24 cellular contexts compared by ENCODE assay signal in genomic region chr21:23101111-23101510, GRCh38.
A peak's percentile ranks its signal among the peaks of the same experiment; 100 is the strongest.
DNase-seq lines count a peak whose midpoint lies in the region; ATAC-seq, FAIRE-seq and TF ChIP-seq lines count a peak whose summit lies in the region.
"Had no signal": no experiment of that assay in that cellular context is flagged by ENCODE, and none has a peak within 500 bp of the region (broad histone marks: within the 10 kb centered on the region; RNA-seq: fewer than 3 reads in every experiment).

No MANE protein-coding gene starts in this region.

- no peak overlapping the region for H3K27ac ChIP-seq in kidney (ENCODE audit: low read depth in 2 of 2, low read length in 2 of 2)
- H3K27ac ChIP-seq: 22Rv1, BLaER1, C4-2B had no signal

- H3K9me3 Mint-ChIP-seq in stimulated activated naive B cell treated with anti-CD40 and anti-IgM and Interleukin-4, amounts not matched to agents 10 μg/mL and 1 μg/mL and 100 μg/mL, for 72 hours: no peaks in the 10 kb centered on the region

- DNase-seq in activated gamma-delta T cell treated with Interleukin-2 at 50 U/mL for 16 hours: peak; percentile 2
- DNase-seq in activated gamma-delta T cell (lab: John Stamatoyannopoulos, UW): no peak
- DNase-seq in kidney: peak; percentile 46
- no peak for DNase-seq in stimulated activated naive B cell treated with anti-CD40 and anti-IgM and Interleukin-4, amounts not matched to agents 10 μg/mL and 1 μg/mL and 100 μg/mL, for 72 hours
- DNase-seq in NCI-H146 (lab: John Stamatoyannopoulos, UW): no peak
- DNase-seq in T1000 (lab: John Stamatoyannopoulos, UW): no peak
- DNase-seq: Caco-2; CD4-positive, CD25-positive, alpha-beta regulatory T cell; CD8-positive, alpha-beta T cell; DMS 273 treated with DMSO at 0.1 percent for 48 hours; DMS79; EL; GDM1; H9 had no signal

- TF ChIP-seq CTCF in kidney (IDR thresholded peaks at IDR 0.05; ENCODE audit: borderline replicate concordance, extremely low read depth, insufficient read depth): no peak

- H3K9me3 ChIP-seq in kidney (ENCODE audit: control insufficient read depth in 1 of 2, low read length in 2 of 2): no peaks in the 10 kb centered on the region
- H3K9me3 ChIP-seq: Caco-2 had no signal

- H3K27ac Mint-ChIP-seq in stimulated activated naive B cell treated with anti-CD40 and anti-IgM and Interleukin-4, amounts not matched to agents 10 μg/mL and 1 μg/mL and 100 μg/mL, for 72 hours: no peak overlapping the region
- H3K27ac Mint-ChIP-seq: B cell; CD4-positive, CD25-positive, alpha-beta regulatory T cell; CD8-positive, alpha-beta T cell; GM23338; H9 had no signal

- ATAC-seq in stimulated activated naive B cell treated with anti-CD40 and anti-IgM and Interleukin-4, amounts not matched to agents 10 μg/mL and 1 μg/mL and 100 μg/mL, for 72 hours (replicated peaks): peak; percentile 14 to 19
- ATAC-seq in GM18870 (IDR thresholded peaks at IDR 0.05; ENCODE audit: unreplicated experiment): no peak
- ATAC-seq: CD8-positive, alpha-beta T cell; GM12878; GM23338; HCT116 had no signal

- no peaks in the 10 kb centered on the region for H3K4me1 ChIP-seq in kidney (ENCODE audit: control insufficient read depth in 1 of 2, insufficient read depth in 1 of 2, low read depth in 1 of 2, low read length in 2 of 2)
- H3K4me1 ChIP-seq: BLaER1, Caco-2 had no signal

- intact Hi-C loops in kidney (cut with DNase I): no loop called here

- no peaks in the 10 kb centered on the region for H3K4me1 Mint-ChIP-seq in stimulated activated naive B cell treated with anti-CD40 and anti-IgM and Interleukin-4, amounts not matched to agents 10 μg/mL and 1 μg/mL and 100 μg/mL, for 72 hours
- H3K4me1 Mint-ChIP-seq: B cell; CD4-positive, CD25-positive, alpha-beta regulatory T cell; GM23338; H9 had no signal

- H3K36me3 ChIP-seq in kidney (ENCODE audit: control insufficient read depth in 1 of 2, insufficient read depth in 2 of 2, low read length in 2 of 2): no peaks in the 10 kb centered on the region
- H3K36me3 ChIP-seq: BLaER1 had no signal

- FAIRE-seq in kidney (lab: Jason Lieb, UNC): no peak
- FAIRE-seq: D721Med, GM12878, GM18507 had no signal

- H3K4me3 Mint-ChIP-seq in stimulated activated naive B cell treated with anti-CD40 and anti-IgM and Interleukin-4, amounts not matched to agents 10 μg/mL and 1 μg/mL and 100 μg/mL, for 72 hours: no peak overlapping the region
- H3K4me3 Mint-ChIP-seq: B cell; CD4-positive, CD25-positive, alpha-beta regulatory T cell; CD8-positive, alpha-beta T cell; GM23338; H9 had no signal

- no peaks in the 10 kb centered on the region for H3K27me3 Mint-ChIP-seq in stimulated activated naive B cell treated with anti-CD40 and anti-IgM and Interleukin-4, amounts not matched to agents 10 μg/mL and 1 μg/mL and 100 μg/mL, for 72 hours
- H3K27me3 Mint-ChIP-seq: B cell; CD4-positive, CD25-positive, alpha-beta regulatory T cell had no signal

- H3K4me3 ChIP-seq in kidney (ENCODE audit: low read length in 2 of 2): no peak overlapping the region
- H3K4me3 ChIP-seq: BLaER1, GM12878, GM23338 had no signal

- H3K9ac ChIP-seq in kidney (ENCODE audit: low read length in 2 of 2): no peak overlapping the region
- H3K9ac ChIP-seq: BLaER1 had no signal

- H3K36me3 Mint-ChIP-seq in stimulated activated naive B cell treated with anti-CD40 and anti-IgM and Interleukin-4, amounts not matched to agents 10 μg/mL and 1 μg/mL and 100 μg/mL, for 72 hours: no peaks in the 10 kb centered on the region
- H3K36me3 Mint-ChIP-seq: CD4-positive, CD25-positive, alpha-beta regulatory T cell; CD8-positive, alpha-beta T cell had no signal

Comparison
In these comparisons a context has a peak if more than half of its experiments do, and no peak if none do; other contexts are left out.
1. DNase-seq: peak in activated gamma-delta T cell treated with Interleukin-2 at 50 U/mL for 16 hours (single experiment) and kidney (single experiment); none in activated gamma-delta T cell (single experiment), stimulated activated naive B cell treated with anti-CD40 and anti-IgM and Interleukin-4, amounts not matched to agents 10 μg/mL and 1 μg/mL and 100 μg/mL, for 72 hours (single experiment), NCI-H146 (single experiment) and T1000 (single experiment).